ENCODE assay signal across 19 cellular contexts in the genomic region with DNA sequence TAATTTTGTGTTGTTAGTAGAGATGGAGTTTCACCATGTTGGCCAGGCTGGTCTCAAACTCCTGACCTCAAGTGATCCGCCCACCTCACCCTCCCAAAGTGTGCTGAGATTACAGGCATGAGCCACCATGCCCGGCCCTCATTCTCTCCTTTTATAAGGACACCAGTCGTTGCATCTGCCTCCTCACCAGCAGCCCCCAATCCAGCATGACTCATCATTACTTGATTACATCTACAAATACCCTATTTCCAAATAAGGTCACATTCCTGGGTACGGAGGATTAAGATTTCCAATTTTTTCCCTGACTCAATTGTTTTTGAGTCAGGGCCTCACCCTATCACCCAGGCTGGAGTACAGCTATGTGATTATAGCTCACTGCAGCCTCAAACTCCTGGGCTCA. TPM values are rescaled to one million over a fixed set of nuclear protein-coding genes. Genes with fewer than 3 reads are reported as not detected.
"Had no signal": no experiment of that assay in that cellular context is flagged by ENCODE, and none has a peak within 500 bp of the region (broad histone marks: within the 10 kb centered on the region; RNA-seq: fewer than 3 reads in every experiment).

No MANE protein-coding gene starts in this region.

RNA-seq across cellular contexts. Expression of a gene that starts 49.8 kb away (rescaled TPM):
- total RNA-seq: activated CD8-positive, alpha-beta memory T cell treated with anti-CD3 and anti-CD28 coated beads for 36 hours; activated T-cell treated with anti-CD3 and anti-CD28 coated beads, Interleukin-2, amount 50 U/mL, for 72 hours; cardiac muscle cell; chondrocyte; dermis blood vessel endothelial cell; endothelial cell of umbilical vein; heart right ventricle; left ventricle myocardium inferior; mammary epithelial cell; mononuclear cell; occipital lobe; posterior vena cava; skeletal muscle tissue; subcutaneous adipose tissue; T-helper 17 cell; thyroid gland; urinary bladder had no signal
- polyA plus RNA-seq: adipose tissue, cardiac muscle cell, endothelial cell of umbilical vein, heart right ventricle, mammary epithelial cell, neural cell, urinary bladder had no signal
